8 cellular contexts compared by ENCODE assay signal in genomic region chr10:100518761-100519241, GRCh38.
DNase-seq lines count a peak whose midpoint lies in the region; ATAC-seq, FAIRE-seq and TF ChIP-seq lines count a peak whose summit lies in the region.

No MANE protein-coding gene starts in this region.

- H3K4me3 ChIP-seq in AG09309 (ENCODE audit: control insufficient read depth, low read depth, low read length) (no peak overlapping the region), epithelial cell of esophagus (ENCODE audit: low read length) (no peak overlapping the region)

- no peak for ATAC-seq in GM19324 (IDR thresholded peaks at IDR 0.05; ENCODE audit: low FRiP score, unreplicated experiment)

- FAIRE-seq in GM18507 (lab: Jason Lieb, UNC): peak; percentile 58

- no peak for DNase-seq in AG09309 (ENCODE audit: low read depth)
- DNase-seq in GM18507 (ENCODE audit: extremely low spot score, insufficient read length, low read depth): no peak
- peak; percentile 56 for DNase-seq in NCI-H526 treated with DMSO at 0.1 percent for 48 hours (lab: John Stamatoyannopoulos, UW)
- peak; percentile 42 for DNase-seq in activated T-cell treated with anti-CD3 and anti-CD28 coated beads for 24 hours (ENCODE audit: low read depth)
- peak; percentile 77 for DNase-seq in epithelial cell of esophagus (ENCODE audit: low read depth)
- peak; percentile 60 for DNase-seq in midbrain (lab: John Stamatoyannopoulos, UW)
- peak; percentile 44 for DNase-seq in stromal cell of bone marrow (ENCODE audit: low read depth)

- TF ChIP-seq CTCF in AG09309 (IDR thresholded peaks at IDR 0.05; ENCODE audit: control insufficient read depth, insufficient read depth, low read depth, low read length, missing control alignments): peak; percentile 67
- peak; percentile 77 for TF ChIP-seq CTCF in epithelial cell of esophagus (IDR thresholded peaks at IDR 0.05; ENCODE audit: insufficient read depth, low read depth, low read length, missing control alignments)

Comparison
In these comparisons a context has a peak if more than half of its experiments do, and no peak if none do; other contexts are left out.
1. DNase-seq: peak in NCI-H526 treated with DMSO at 0.1 percent for 48 hours (single experiment), activated T-cell treated with anti-CD3 and anti-CD28 coated beads for 24 hours (single experiment), epithelial cell of esophagus (single experiment), midbrain (single experiment) and stromal cell of bone marrow (single experiment); none in AG09309 (single experiment) and GM18507 (single experiment).